Comparison of ENCODE assay signal across 8 cellular contexts in the genomic region with DNA sequence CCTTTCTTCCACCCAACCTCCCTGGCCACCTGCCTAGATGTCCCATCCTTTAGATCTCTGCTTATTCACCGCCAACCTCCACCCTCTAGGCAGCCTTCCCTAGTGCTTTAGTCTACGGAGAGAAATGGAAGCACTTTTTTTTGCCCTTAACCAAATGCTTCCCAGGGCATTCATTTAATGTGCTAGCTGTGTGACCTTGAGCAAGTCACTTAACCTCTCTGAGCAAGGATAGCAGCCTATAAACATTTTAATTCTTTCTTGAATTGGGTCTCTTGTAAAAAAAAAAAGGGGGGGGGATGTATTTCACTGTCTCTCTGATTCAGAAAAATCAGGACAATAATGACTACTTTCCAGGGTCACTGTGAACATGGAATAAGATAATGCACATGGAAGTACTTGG. TPM values are rescaled to one million over a fixed set of nuclear protein-coding genes. Genes with fewer than 3 reads are reported as not detected.
"Had no signal": no experiment of that assay in that cellular context is flagged by ENCODE, and none has a peak within 500 bp of the region (broad histone marks: within the 10 kb centered on the region; RNA-seq: fewer than 3 reads in every experiment).

No MANE protein-coding gene starts in this region.

- H3K4me2 ChIP-seq: GM23338, KMS-11 had no signal

- H3K9me3 Mint-ChIP-seq: GM23338, H9, HFFc6 had no signal

- H3K4me3 ChIP-seq: GM23338 had no signal

- DNase-seq: H9, HCEC 1CT, HFFc6, KBM-7 had no signal

- H3K4me3 Mint-ChIP-seq: GM23338, H9, HFFc6 had no signal

- H3K27ac ChIP-seq: HL-60, KMS-11 had no signal

- H2AFZ ChIP-seq: GM23338 had no signal

- H3K9ac ChIP-seq: KMS-11 had no signal

- H3K27ac Mint-ChIP-seq: GM23338, H9, HFFc6 had no signal

- ATAC-seq: GM23338, HepG2 had no signal

RNA-seq across cellular contexts. Expression of gene INSYN1, which starts 3.2 kb away (rescaled TPM):
- total RNA-seq: HepG2 had no signal
- polyA plus RNA-seq: HepG2 had no signal
